ENCODE assay signal across 1 cellular context in the genomic region with DNA sequence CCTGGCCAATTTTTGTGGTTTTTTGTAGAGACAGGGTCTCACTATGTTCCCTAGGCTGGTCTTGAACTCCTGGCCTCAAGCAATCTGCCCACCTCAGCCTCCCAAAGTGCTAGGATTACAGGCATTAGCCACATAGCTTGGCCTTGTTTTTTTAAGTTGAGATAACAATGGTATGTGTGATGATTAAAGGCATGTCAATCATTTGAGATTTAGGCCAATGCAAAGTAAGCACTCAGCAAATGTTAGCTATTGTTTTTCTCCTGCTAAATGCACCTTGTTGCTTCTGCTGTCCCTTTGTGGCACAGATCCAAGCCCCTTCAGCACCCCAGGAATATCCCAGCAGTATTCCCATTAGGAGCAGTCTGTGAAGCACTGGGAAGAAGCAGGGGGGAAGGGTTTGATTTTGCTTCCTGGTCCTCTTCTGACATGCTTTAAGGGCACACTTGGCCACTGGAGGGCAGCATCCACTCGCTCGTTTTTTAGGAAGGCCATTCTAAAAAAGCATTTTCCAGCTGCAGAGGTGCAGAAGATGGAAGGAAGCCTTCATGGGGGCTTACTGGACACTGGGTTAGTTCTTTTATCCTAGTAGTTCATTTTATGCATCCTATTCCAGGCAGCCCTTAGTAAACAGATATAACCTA.
TF ChIP-seq lines count a peak whose summit lies in the region.

No MANE protein-coding gene starts in this region.

TF ChIP-seq in GM12878, 131 proteins besides CTCF, POLR2A, EP300 and RAD21 (continued from another document):
- TF ChIP-seq BHLHE40 (IDR thresholded peaks at IDR 0.05; ENCODE audit: borderline replicate concordance in 1 of 2, low read depth in 2 of 2, low read length in 1 of 2) (0 out of 4 replicates have a peak, but pooled peaks of 1 of the 2 experiments have one; percentile 28), RFX5 (IDR thresholded peaks at IDR 0.05; ENCODE audit: low read depth, low read length) (no peak), IKZF2 (IDR thresholded peaks at IDR 0.05) (peak; percentile 36 to 52; a peak in 1 of 4 replicates), YBX1 (IDR thresholded peaks at IDR 0.05) (no peak), HDGF (IDR thresholded peaks at IDR 0.05) (no peak), CHD2 (IDR thresholded peaks at IDR 0.05; ENCODE audit: borderline replicate concordance, low read depth, low read length) (no peak), SMAD1 (IDR thresholded peaks at IDR 0.05; ENCODE audit: low read depth, partially characterized antibody) (no peak), SREBF1 (IDR thresholded peaks at IDR 0.05; ENCODE audit: low read length) (no peak), POLR2AphosphoS2 (IDR thresholded peaks at IDR 0.05; ENCODE audit: low read depth, low read length) (no peak), NFYA (IDR thresholded peaks at IDR 0.05; ENCODE audit: borderline replicate concordance, low read depth, low read length) (no peak), YY1 (IDR thresholded peaks at IDR 0.05; ENCODE audit: low read depth, low read length) (peak; percentile 63), MEF2B (IDR thresholded peaks at IDR 0.05; ENCODE audit: partially characterized antibody, poor library complexity, severe bottlenecking) (no peak), RAD51 (IDR thresholded peaks at IDR 0.05) (no peak), EED (IDR thresholded peaks at IDR 0.05; ENCODE audit: low read depth) (0 out of 2 replicates have a peak, but pooled peaks have one; percentile 30), BACH1 (IDR thresholded peaks at IDR 0.05; ENCODE audit: borderline replicate concordance) (no peak)
- TF ChIP-seq, protein P1, sequence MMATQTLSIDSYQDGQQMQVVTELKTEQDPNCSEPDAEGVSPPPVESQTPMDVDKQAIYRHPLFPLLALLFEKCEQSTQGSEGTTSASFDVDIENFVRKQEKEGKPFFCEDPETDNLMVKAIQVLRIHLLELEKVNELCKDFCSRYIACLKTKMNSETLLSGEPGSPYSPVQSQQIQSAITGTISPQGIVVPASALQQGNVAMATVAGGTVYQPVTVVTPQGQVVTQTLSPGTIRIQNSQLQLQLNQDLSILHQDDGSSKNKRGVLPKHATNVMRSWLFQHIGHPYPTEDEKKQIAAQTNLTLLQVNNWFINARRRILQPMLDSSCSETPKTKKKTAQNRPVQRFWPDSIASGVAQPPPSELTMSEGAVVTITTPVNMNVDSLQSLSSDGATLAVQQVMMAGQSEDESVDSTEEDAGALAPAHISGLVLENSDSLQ (IDR thresholded peaks at IDR 0.05), result peak; percentile 92
- TF ChIP-seq, protein P2, sequence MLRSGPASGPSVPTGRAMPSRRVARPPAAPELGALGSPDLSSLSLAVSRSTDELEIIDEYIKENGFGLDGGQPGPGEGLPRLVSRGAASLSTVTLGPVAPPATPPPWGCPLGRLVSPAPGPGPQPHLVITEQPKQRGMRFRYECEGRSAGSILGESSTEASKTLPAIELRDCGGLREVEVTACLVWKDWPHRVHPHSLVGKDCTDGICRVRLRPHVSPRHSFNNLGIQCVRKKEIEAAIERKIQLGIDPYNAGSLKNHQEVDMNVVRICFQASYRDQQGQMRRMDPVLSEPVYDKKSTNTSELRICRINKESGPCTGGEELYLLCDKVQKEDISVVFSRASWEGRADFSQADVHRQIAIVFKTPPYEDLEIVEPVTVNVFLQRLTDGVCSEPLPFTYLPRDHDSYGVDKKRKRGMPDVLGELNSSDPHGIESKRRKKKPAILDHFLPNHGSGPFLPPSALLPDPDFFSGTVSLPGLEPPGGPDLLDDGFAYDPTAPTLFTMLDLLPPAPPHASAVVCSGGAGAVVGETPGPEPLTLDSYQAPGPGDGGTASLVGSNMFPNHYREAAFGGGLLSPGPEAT (IDR thresholded peaks at IDR 0.05; ENCODE audit: low read depth), result no peak
- TF ChIP-seq, protein P3, sequence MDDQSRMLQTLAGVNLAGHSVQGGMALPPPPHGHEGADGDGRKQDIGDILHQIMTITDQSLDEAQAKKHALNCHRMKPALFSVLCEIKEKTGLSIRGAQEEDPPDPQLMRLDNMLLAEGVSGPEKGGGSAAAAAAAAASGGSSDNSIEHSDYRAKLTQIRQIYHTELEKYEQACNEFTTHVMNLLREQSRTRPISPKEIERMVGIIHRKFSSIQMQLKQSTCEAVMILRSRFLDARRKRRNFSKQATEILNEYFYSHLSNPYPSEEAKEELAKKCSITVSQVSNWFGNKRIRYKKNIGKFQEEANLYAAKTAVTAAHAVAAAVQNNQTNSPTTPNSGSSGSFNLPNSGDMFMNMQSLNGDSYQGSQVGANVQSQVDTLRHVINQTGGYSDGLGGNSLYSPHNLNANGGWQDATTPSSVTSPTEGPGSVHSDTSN (IDR thresholded peaks at IDR 0.05; ENCODE audit: insufficient replicate concordance, low read depth, low read length), result peak; percentile 59
- TF ChIP-seq, protein P4, sequence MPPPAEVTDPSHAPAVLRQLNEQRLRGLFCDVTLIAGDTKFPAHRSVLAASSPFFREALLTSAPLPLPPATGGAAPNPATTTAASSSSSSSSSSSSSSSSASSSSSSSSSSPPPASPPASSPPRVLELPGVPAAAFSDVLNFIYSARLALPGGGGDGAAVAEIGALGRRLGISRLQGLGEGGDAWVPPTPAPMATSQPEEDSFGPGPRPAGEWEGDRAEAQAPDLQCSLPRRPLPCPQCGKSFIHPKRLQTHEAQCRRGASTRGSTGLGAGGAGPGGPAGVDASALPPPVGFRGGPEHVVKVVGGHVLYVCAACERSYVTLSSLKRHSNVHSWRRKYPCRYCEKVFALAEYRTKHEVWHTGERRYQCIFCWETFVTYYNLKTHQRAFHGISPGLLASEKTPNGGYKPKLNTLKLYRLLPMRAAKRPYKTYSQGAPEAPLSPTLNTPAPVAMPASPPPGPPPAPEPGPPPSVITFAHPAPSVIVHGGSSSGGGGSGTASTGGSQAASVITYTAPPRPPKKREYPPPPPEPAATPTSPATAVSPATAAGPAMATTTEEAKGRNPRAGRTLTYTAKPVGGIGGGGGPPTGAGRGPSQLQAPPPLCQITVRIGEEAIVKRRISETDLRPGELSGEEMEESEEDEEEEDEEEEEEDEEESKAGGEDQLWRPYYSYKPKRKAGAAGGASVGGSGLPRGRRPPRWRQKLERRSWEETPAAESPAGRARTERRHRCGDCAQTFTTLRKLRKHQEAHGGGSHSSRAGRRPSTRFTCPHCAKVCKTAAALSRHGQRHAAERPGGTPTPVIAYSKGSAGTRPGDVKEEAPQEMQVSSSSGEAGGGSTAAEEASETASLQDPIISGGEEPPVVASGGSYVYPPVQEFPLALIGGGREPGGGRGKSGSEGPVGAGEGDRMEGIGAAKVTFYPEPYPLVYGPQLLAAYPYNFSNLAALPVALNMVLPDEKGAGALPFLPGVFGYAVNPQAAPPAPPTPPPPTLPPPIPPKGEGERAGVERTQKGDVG (CRISPR knock-in tag; IDR thresholded peaks at IDR 0.05), result no peak
- TF ChIP-seq, protein P5, sequence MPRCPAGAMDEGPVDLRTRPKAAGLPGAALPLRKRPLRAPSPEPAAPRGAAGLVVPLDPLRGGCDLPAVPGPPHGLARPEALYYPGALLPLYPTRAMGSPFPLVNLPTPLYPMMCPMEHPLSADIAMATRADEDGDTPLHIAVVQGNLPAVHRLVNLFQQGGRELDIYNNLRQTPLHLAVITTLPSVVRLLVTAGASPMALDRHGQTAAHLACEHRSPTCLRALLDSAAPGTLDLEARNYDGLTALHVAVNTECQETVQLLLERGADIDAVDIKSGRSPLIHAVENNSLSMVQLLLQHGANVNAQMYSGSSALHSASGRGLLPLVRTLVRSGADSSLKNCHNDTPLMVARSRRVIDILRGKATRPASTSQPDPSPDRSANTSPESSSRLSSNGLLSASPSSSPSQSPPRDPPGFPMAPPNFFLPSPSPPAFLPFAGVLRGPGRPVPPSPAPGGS (IDR thresholded peaks at IDR 0.05; ENCODE audit: borderline replicate concordance, insufficient read depth, low read depth, low read length, poor library complexity, severe bottlenecking), result no peak
- TF ChIP-seq, protein P6, sequence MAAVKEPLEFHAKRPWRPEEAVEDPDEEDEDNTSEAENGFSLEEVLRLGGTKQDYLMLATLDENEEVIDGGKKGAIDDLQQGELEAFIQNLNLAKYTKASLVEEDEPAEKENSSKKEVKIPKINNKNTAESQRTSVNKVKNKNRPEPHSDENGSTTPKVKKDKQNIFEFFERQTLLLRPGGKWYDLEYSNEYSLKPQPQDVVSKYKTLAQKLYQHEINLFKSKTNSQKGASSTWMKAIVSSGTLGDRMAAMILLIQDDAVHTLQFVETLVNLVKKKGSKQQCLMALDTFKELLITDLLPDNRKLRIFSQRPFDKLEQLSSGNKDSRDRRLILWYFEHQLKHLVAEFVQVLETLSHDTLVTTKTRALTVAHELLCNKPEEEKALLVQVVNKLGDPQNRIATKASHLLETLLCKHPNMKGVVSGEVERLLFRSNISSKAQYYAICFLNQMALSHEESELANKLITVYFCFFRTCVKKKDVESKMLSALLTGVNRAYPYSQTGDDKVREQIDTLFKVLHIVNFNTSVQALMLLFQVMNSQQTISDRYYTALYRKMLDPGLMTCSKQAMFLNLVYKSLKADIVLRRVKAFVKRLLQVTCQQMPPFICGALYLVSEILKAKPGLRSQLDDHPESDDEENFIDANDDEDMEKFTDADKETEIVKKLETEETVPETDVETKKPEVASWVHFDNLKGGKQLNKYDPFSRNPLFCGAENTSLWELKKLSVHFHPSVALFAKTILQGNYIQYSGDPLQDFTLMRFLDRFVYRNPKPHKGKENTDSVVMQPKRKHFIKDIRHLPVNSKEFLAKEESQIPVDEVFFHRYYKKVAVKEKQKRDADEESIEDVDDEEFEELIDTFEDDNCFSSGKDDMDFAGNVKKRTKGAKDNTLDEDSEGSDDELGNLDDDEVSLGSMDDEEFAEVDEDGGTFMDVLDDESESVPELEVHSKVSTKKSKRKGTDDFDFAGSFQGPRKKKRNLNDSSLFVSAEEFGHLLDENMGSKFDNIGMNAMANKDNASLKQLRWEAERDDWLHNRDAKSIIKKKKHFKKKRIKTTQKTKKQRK (IDR thresholded peaks at IDR 0.05; ENCODE audit: low read depth, low read length), result no peak
